Comparison of ENCODE assay signal across 1 cellular context in the genomic region with DNA sequence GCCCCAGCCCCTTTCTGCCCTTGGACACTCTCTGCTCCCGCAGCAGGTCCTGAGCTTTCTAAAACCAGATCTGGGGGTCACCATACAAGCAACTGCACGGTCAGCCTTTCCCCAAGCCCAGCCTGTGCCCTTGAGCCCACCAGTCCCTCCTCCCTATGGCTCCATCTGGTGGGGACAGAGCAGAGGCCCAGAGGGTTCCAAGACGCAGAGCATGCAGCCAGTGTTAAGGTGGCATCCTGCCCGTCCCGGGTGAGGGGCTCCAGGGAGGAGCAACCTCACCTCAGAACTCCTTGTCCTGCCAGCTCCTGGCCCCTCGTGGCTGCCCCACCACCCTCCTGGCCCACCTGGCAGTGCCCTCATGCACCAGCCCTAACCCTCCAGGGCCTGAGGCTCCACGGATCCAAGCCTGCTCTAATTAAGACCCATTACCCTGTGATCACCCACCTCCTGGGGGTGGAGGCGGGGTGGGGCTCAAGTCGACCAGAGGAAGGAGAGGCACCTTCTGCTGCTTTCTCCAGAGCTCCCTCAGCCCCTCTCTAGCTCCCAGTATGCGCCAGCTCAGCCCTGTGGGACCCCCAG.
TF ChIP-seq lines count a peak whose summit lies in the region.

No MANE protein-coding gene starts in this region.

TF ChIP-seq in HCT116, 20 proteins besides CTCF, POLR2A, EP300 and RAD21 (continued from another document):
- no peak for TF ChIP-seq ZBTB33 (IDR thresholded peaks at IDR 0.05; ENCODE audit: extremely low read depth, insufficient replicate concordance, low read length)
- no peak for TF ChIP-seq ZFX (IDR thresholded peaks at IDR 0.05)
